In genomic region chr21:16535100-16535418, GRCh38 we compare ENCODE assay signal across 8 cellular contexts.
DNase-seq lines count a peak whose midpoint lies in the region; ATAC-seq lines count a peak whose summit lies in the region.

No MANE protein-coding gene starts in this region.

- ATAC-seq in aorta (ENCODE audit: low FRiP score): peak; percentile 74
- ATAC-seq in activated T-cell treated with anti-CD3 and anti-CD28 coated beads, Interleukin-2, amount 50 U/mL, for 4 hours: no peak

- H3K36me3 ChIP-seq in aorta (ENCODE audit: control insufficient read depth in 1 of 2, insufficient read depth in 2 of 2, low read length in 1 of 2): no peaks in the 10 kb centered on the region

- no peaks in the 10 kb centered on the region for H3K27me3 Mint-ChIP-seq in activated T-cell treated with anti-CD3 and anti-CD28 coated beads, Interleukin-2, amount 50 U/mL, for 4 hours (ENCODE audit: low read depth)

- WGBS in aorta, 2 donors: 4 to 8% methylated on average over 6 of the region's 6 CpGs

- H3K36me3 Mint-ChIP-seq in activated T-cell treated with anti-CD3 and anti-CD28 coated beads, Interleukin-2, amount 50 U/mL, for 4 hours (ENCODE audit: insufficient read depth): no peaks in the 10 kb centered on the region

- peak overlapping the region; percentile 86 for H3K27ac ChIP-seq in cingulate gyrus (ENCODE audit: low read depth, low read length)
- H3K27ac ChIP-seq in aorta (ENCODE audit: low read depth in 1 of 2, low read length in 2 of 2): peak overlapping the region in 1 of 2 donors; percentile 92

- H3K4me3 Mint-ChIP-seq in activated T-cell treated with anti-CD3 and anti-CD28 coated beads, Interleukin-2, amount 50 U/mL, for 4 hours: no peak overlapping the region

- intact Hi-C loops in aorta (cut with DNase I): no loop called here

- H3K4me3 ChIP-seq in aorta (ENCODE audit: low read length in 2 of 2): peak overlapping the region; percentile 58 to 98

- H3K4me1 ChIP-seq in aorta (ENCODE audit: control insufficient read depth in 1 of 2, insufficient read depth in 2 of 2, low read length in 2 of 2): no peaks in the 10 kb centered on the region

- H3K27me3 ChIP-seq in aorta (ENCODE audit: control insufficient read depth in 1 of 2, insufficient read depth in 2 of 2, low read length in 1 of 2): no peaks in the 10 kb centered on the region

- H3K9me3 ChIP-seq in aorta (ENCODE audit: control insufficient read depth, low read length): no peaks in the 10 kb centered on the region

- no peaks in the 10 kb centered on the region for H3K4me1 Mint-ChIP-seq in activated T-cell treated with anti-CD3 and anti-CD28 coated beads, Interleukin-2, amount 50 U/mL, for 4 hours (ENCODE audit: low read depth)

- peaks cover 7% of the 10 kb centered on the region for H3K9me3 Mint-ChIP-seq in activated T-cell treated with anti-CD3 and anti-CD28 coated beads, Interleukin-2, amount 50 U/mL, for 4 hours

- peak; percentile 18 to 39 for DNase-seq in NCI-H2081 (lab: John Stamatoyannopoulos, UW)
- no peak for DNase-seq in NCI-H2081 treated with DMSO at 0.1 percent for 48 hours (lab: John Stamatoyannopoulos, UW)
- DNase-seq in lung microvascular endothelial cell (ENCODE audit: low read depth in 2 of 2): peak; percentile 52 to 86
- DNase-seq in aorta: peak; percentile 81 to 84
- DNase-seq in UCSD-AML1 (lab: John Stamatoyannopoulos, UW; ENCODE audit: unreplicated experiment): no peak
- DNase-seq in activated T-cell treated with anti-CD3 and anti-CD28 coated beads for 4 hours: no peak
- no peak for DNase-seq in activated T-cell treated with anti-CD3 and anti-CD28 coated beads, Interleukin-2, amount 50 U/mL, for 4 hours

Comparison
In these comparisons a context has a peak if more than half of its experiments do, and no peak if none do; other contexts are left out.
1. DNase-seq: peak in NCI-H2081 (2 of 2), lung microvascular endothelial cell (2 of 2) and aorta (2 of 2); none in NCI-H2081 treated with DMSO at 0.1 percent for 48 hours (single experiment), UCSD-AML1 (single experiment), activated T-cell treated with anti-CD3 and anti-CD28 coated beads for 4 hours (single experiment) and activated T-cell treated with anti-CD3 and anti-CD28 coated beads, Interleukin-2, amount 50 U/mL, for 4 hours (single experiment).